23 cellular contexts compared by ENCODE assay signal in the genomic region with DNA sequence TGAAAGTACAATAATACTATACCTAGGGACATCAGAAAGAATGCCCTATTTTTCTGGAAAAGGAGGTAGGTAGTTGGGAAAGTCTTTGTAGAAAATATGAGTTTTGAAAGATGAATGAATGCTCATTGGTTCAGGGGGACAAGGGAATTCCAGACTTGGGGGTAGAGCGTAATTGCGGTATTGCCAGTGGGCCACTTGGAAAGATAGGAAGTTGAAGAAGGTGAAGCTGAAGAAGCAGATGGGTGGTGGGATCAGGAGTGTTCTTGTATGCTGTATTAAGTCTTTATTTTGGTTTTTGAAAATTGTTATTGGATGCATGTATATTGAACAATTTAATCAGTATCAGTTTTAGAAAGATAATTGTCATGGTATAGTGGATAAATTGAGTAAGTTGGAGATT.
"Had no signal": no experiment of that assay in that cellular context is flagged by ENCODE, and none has a peak within 500 bp of the region (broad histone marks: within the 10 kb centered on the region; RNA-seq: fewer than 3 reads in every experiment).

No MANE protein-coding gene starts in this region.

- ATAC-seq: effector memory CD8-positive, alpha-beta T cell; left ventricle myocardium superior; lower lobe of right lung; natural killer cell; pancreas; stimulated activated memory B cell treated with anti-CD40 and anti-IgM and Interleukin-4, amounts not matched to agents 10 μg/mL and 1 μg/mL and 100 μg/mL, for 72 hours; stimulated activated naive CD8-positive, alpha-beta T cell treated with anti-CD3 and anti-CD28 coated beads, Interleukin-15, Interleukin-2, amounts not matched to agents 100 U/mL and 50 U/mL, for 24 hours had no signal

- H3K9me3 ChIP-seq: esophagus squamous epithelium, lower lobe of right lung, neutrophil, pancreas, sigmoid colon, testis, tibial artery had no signal

- H3K4me1 ChIP-seq: esophagus squamous epithelium, lower lobe of right lung, sigmoid colon, testis, tibial artery had no signal

- DNase-seq: cortex of kidney; effector memory CD8-positive, alpha-beta T cell; erythroblast; esophagus squamous epithelium; foreskin melanocyte; hypothalamus; immature natural killer cell; left ventricle myocardium superior; lower lobe of right lung; natural killer cell; pancreas; sigmoid colon; stimulated activated CD4-positive, alpha-beta T cell treated with anti-CD3 and anti-CD28 coated beads, Interleukin-2, amount 100 ng/mL, for 24 hours; stimulated activated CD4-positive, alpha-beta T cell treated with anti-CD3 and anti-CD28 coated beads, Interleukin-4, amount 100 ng/mL, for 24 hours; stimulated activated naive CD8-positive, alpha-beta T cell treated with anti-CD3 and anti-CD28 coated beads, Interleukin-15, Interleukin-2, amounts not matched to agents 100 U/mL and 50 U/mL, for 24 hours; substantia nigra; testis; tibial artery had no signal

- FAIRE-seq: endometrium, keratinocyte, pancreas had no signal

- H3K27me3 Mint-ChIP-seq: effector memory CD8-positive, alpha-beta T cell; stimulated activated memory B cell treated with anti-CD40 and anti-IgM and Interleukin-4, amounts not matched to agents 10 μg/mL and 1 μg/mL and 100 μg/mL, for 72 hours; type B pancreatic cell had no signal

- H3K27ac ChIP-seq: esophagus squamous epithelium, lower lobe of right lung, neutrophil, pancreas, sigmoid colon, testis, tibial artery had no signal

- H3K27ac Mint-ChIP-seq: effector memory CD8-positive, alpha-beta T cell; immature natural killer cell; natural killer cell; stimulated activated memory B cell treated with anti-CD40 and anti-IgM and Interleukin-4, amounts not matched to agents 10 μg/mL and 1 μg/mL and 100 μg/mL, for 72 hours; type B pancreatic cell had no signal

- H3K4me3 Mint-ChIP-seq: effector memory CD8-positive, alpha-beta T cell; immature natural killer cell; natural killer cell; stimulated activated memory B cell treated with anti-CD40 and anti-IgM and Interleukin-4, amounts not matched to agents 10 μg/mL and 1 μg/mL and 100 μg/mL, for 72 hours; type B pancreatic cell had no signal

- H3K36me3 ChIP-seq: esophagus squamous epithelium, lower lobe of right lung, neutrophil, pancreas, sigmoid colon, tibial artery had no signal

- H3K27me3 ChIP-seq: esophagus squamous epithelium, neutrophil, pancreas, sigmoid colon, testis, tibial artery had no signal

- H3K4me3 ChIP-seq: esophagus squamous epithelium, lower lobe of right lung, pancreas, sigmoid colon, testis, tibial artery had no signal
